Comparison of ENCODE assay signal across 15 cellular contexts in genomic region chr2:96842600-96842999, GRCh38. TPM values are rescaled to one million over a fixed set of nuclear protein-coding genes. Genes with fewer than 3 reads are reported as not detected.
DNase-seq lines count a peak whose midpoint lies in the region; TF ChIP-seq lines count a peak whose summit lies in the region.
"Had no signal": no experiment of that assay in that cellular context is flagged by ENCODE, and none has a peak within 500 bp of the region (broad histone marks: within the 10 kb centered on the region; RNA-seq: fewer than 3 reads in every experiment).

No MANE protein-coding gene starts in this region.

- H3K36me3 ChIP-seq in left ventricle myocardium inferior (peaks cover 32% of the 10 kb centered on the region), osteoblast (ENCODE audit: insufficient read depth, low read length) (peaks cover 3% of the 10 kb centered on the region), suprapubic skin (peaks cover 33% of the 10 kb centered on the region)

- H2AFZ ChIP-seq in osteoblast (ENCODE audit: low read length): no peak overlapping the region

- no peak for TF ChIP-seq POLR2A in suprapubic skin (IDR thresholded peaks at IDR 0.05)

- TF ChIP-seq CTCF in RWPE1 (conservative IDR thresholded peaks at IDR 0.05; ENCODE audit: low read depth) (no peak), left ventricle myocardium inferior (IDR thresholded peaks at IDR 0.05; ENCODE audit: borderline replicate concordance) (no peak), osteoblast (IDR thresholded peaks at IDR 0.05; ENCODE audit: extremely low read depth, low read depth, low read length) (no peak), suprapubic skin (IDR thresholded peaks at IDR 0.05) (no peak)

- no peaks in the 10 kb centered on the region for H3K79me2 ChIP-seq in osteoblast (ENCODE audit: insufficient read depth, low read length)

- no peaks in the 10 kb centered on the region for H3K27me3 ChIP-seq in left ventricle myocardium inferior (ENCODE audit: low read depth)
- no peaks in the 10 kb centered on the region for H3K27me3 ChIP-seq in osteoblast (ENCODE audit: insufficient read depth, low read length)
- H3K27me3 ChIP-seq in suprapubic skin: no peaks in the 10 kb centered on the region
- H3K27me3 ChIP-seq: vagina had no signal

- H4K20me1 ChIP-seq in osteoblast (ENCODE audit: insufficient read depth, low read length): no peaks in the 10 kb centered on the region

- no peak overlapping the region for H3K4me2 ChIP-seq in osteoblast (ENCODE audit: insufficient read depth, low read length)

- intact Hi-C loops in left ventricle myocardium inferior (cut with micrococcal nuclease): no loop called here

- peak overlapping the region; percentile 32 for H3K27ac ChIP-seq in RWPE1
- peak overlapping the region; percentile 82 for H3K27ac ChIP-seq in left ventricle myocardium inferior (replicated peaks)
- H3K27ac ChIP-seq in osteoblast (ENCODE audit: low read depth, low read length): no peak overlapping the region
- H3K27ac ChIP-seq in suprapubic skin: no peak overlapping the region
- H3K27ac ChIP-seq: vagina had no signal

- H3K9me3 ChIP-seq in left ventricle myocardium inferior (replicated peaks): no peaks in the 10 kb centered on the region
- H3K9me3 ChIP-seq in osteoblast (ENCODE audit: low read depth, low read length): no peaks in the 10 kb centered on the region
- H3K9me3 ChIP-seq in suprapubic skin: no peaks in the 10 kb centered on the region
- H3K9me3 ChIP-seq: vagina had no signal

- no peak for TF ChIP-seq EP300 in suprapubic skin (IDR thresholded peaks at IDR 0.05)

- 66% methylated on average over 7 of the region's 7 CpGs for WGBS in suprapubic skin

- H3K4me1 ChIP-seq in left ventricle myocardium inferior (peaks cover 53% of the 10 kb centered on the region), osteoblast (ENCODE audit: insufficient read depth, low read length) (no peaks in the 10 kb centered on the region), suprapubic skin (peaks cover 10% of the 10 kb centered on the region)

- H3K4me3 ChIP-seq in left ventricle myocardium inferior (peak overlapping the region; percentile 54), osteoblast (ENCODE audit: insufficient read depth, low read length) (no peak overlapping the region), suprapubic skin (no peak overlapping the region)
- H3K4me3 ChIP-seq: vagina had no signal

- CTCF ChIA-PET in RWPE1 (lab: Yijun Ruan, JAX): interaction anchor here (0.6 to 1.1 kb wide), 3 partner anchors 9 to 15 kb away, joined by 3 to 4 read pairs (median 4); partner anchors contain the start of gene ANKRD39

- POLR2A ChIA-PET in RWPE1 (lab: Yijun Ruan, JAX; ENCODE audit: low non-redundant PET): no interaction called here

- DNase-seq in ELF-1 (ENCODE audit: low read depth, low spot score) (peak; percentile 76), RWPE1 (ENCODE audit: low spot score) (no peak), left ventricle myocardium inferior (peak; percentile 72), osteoblast (ENCODE audit: insufficient read length, low spot score, missing footprints) (peak; percentile 39), GOT3 (lab: John Stamatoyannopoulos, UW) (no peak), HT-29 (ENCODE audit: low spot score) (no peak), suprapubic skin (ENCODE audit: low spot score in 2 of 2) (no peak), SHP77 treated with DMSO at 0.1 percent for 48 hours (lab: John Stamatoyannopoulos, UW) (no peak)
- DNase-seq: activated T-cell treated with anti-CD3 and anti-CD28 coated beads, Interleukin-2, amount 50 U/mL, for 72 hours; DMS79; hippocampal formation; NCI-H2171 treated with DMSO at 0.1 percent for 48 hours; NCI-H774; stimulated activated CD4-positive, alpha-beta T cell treated with anti-CD3 and anti-CD28 coated beads, Interleukin-12 subunit alpha, Interleukin-12 subunit beta, amount 100 ng/mL, for 4 hours had no signal

RNA-seq across cellular contexts. Expression of gene ANKRD23, which starts 1.2 kb away (rescaled TPM):
- total RNA-seq in left ventricle myocardium inferior: 14.4 TPM
- 1.8 and 2.1 TPM in 2 replicates for total RNA-seq in osteoblast
- total RNA-seq in HT-29 (2014; rRNA removed; shearing (Covaris generic)): 3.5 and 4.1 TPM in 2 replicates
- total RNA-seq in suprapubic skin: 10 to 100 TPM in 1 of 4 donors, 1 to 10 TPM in 3; 6.1 to 22.3 (median 7.2) TPM

RNA-seq across cellular contexts. Expression of gene ANKRD39, which starts 15.2 kb away (rescaled TPM):
- 14.3 TPM for total RNA-seq in left ventricle myocardium inferior
- 5.1 and 5.9 TPM in 2 replicates for total RNA-seq in osteoblast
- 26.8 and 31.7 TPM in 2 replicates for total RNA-seq in HT-29 (2014; rRNA removed; shearing (Covaris generic))
- 10 to 100 TPM; 16.1 to 22.1 (median 20.6) TPM for total RNA-seq in suprapubic skin

RNA-seq across cellular contexts. Expression of gene CNNM3, which starts 26.5 kb away (rescaled TPM):
- 11.1 TPM for total RNA-seq in left ventricle myocardium inferior
- total RNA-seq in osteoblast: 8.7 and 8.8 TPM in 2 replicates
- 21.2 and 24.9 TPM in 2 replicates for total RNA-seq in HT-29 (2014; rRNA removed; shearing (Covaris generic))
- 10 to 100 TPM; 12.6 to 28.3 (median 16.5) TPM for total RNA-seq in suprapubic skin

RNA-seq across cellular contexts. Expression of gene SEMA4C, which starts 27.3 kb away (rescaled TPM):
- 16.6 TPM for total RNA-seq in left ventricle myocardium inferior
- total RNA-seq in osteoblast: 28.0 and 29.7 TPM in 2 replicates
- 8.6 and 8.8 TPM in 2 replicates for total RNA-seq in HT-29 (2014; rRNA removed; shearing (Covaris generic))
- 10 to 100 TPM; 15.7 to 28.2 (median 23.5) TPM for total RNA-seq in suprapubic skin

Comparison
In these comparisons a context has a peak if more than half of its experiments do, and no peak if none do; other contexts are left out.
1. DNase-seq: peak in ELF-1 (single experiment), left ventricle myocardium inferior (single experiment) and osteoblast (single experiment); none in RWPE1 (single experiment), GOT3 (single experiment), HT-29 (single experiment), suprapubic skin (0 of 2) and SHP77 treated with DMSO at 0.1 percent for 48 hours (single experiment).
2. H3K27ac ChIP-seq: peak in RWPE1 (single experiment) and left ventricle myocardium inferior (single experiment); none in osteoblast (single experiment) and suprapubic skin (single experiment).